In genomic region chrX:13028871-13029336, GRCh38 we compare ENCODE assay signal across 10 cellular contexts. TPM values are rescaled to one million over a fixed set of nuclear protein-coding genes. Genes with fewer than 3 reads are reported as not detected.
DNase-seq lines count a peak whose midpoint lies in the region; ATAC-seq and TF ChIP-seq lines count a peak whose summit lies in the region.
"Had no signal": no experiment of that assay in that cellular context is flagged by ENCODE, and none has a peak within 500 bp of the region (broad histone marks: within the 10 kb centered on the region; RNA-seq: fewer than 3 reads in every experiment).

No MANE protein-coding gene starts in this region.

- ATAC-seq in heart left ventricle (no peak), left lobe of liver (peak; percentile 72), upper lobe of right lung (peak; percentile 57), HG03457 (IDR thresholded peaks at IDR 0.05; ENCODE audit: unreplicated experiment) (no peak), HG03442 (IDR thresholded peaks at IDR 0.05; ENCODE audit: unreplicated experiment) (no peak)

- H3K4me1 ChIP-seq in heart left ventricle (peaks cover 0 to 32% (median 14%) of the 10 kb centered on the region in 12 donors), upper lobe of right lung (peaks cover 14% of the 10 kb centered on the region)

- H3K9me3 ChIP-seq in heart left ventricle: no peaks in the 10 kb centered on the region
- no peaks in the 10 kb centered on the region for H3K9me3 ChIP-seq in upper lobe of right lung

- H3K36me3 ChIP-seq in heart left ventricle (no peaks in the 10 kb centered on the region), upper lobe of right lung (no peaks in the 10 kb centered on the region)

- H3K27me3 Mint-ChIP-seq in activated naive CD8-positive, alpha-beta T cell treated with anti-CD3 and anti-CD28 coated beads for 36 hours: no peaks in the 10 kb centered on the region

- peaks cover 58% of the 10 kb centered on the region for H3K4me1 Mint-ChIP-seq in activated naive CD8-positive, alpha-beta T cell treated with anti-CD3 and anti-CD28 coated beads for 36 hours

- H3K27me3 ChIP-seq in heart left ventricle (peaks cover 0 to 16% (median 0%) of the 10 kb centered on the region in 9 donors), upper lobe of right lung (no peaks in the 10 kb centered on the region)

- peaks cover 4% of the 10 kb centered on the region for H3K9me3 Mint-ChIP-seq in activated naive CD8-positive, alpha-beta T cell treated with anti-CD3 and anti-CD28 coated beads for 36 hours

- DNase-seq in heart left ventricle (no peak), cardiac septum (ENCODE audit: low spot score) (no peak), left lobe of liver (ENCODE audit: low spot score) (no peak), upper lobe of right lung (no peak), UCSD-AML1 (lab: John Stamatoyannopoulos, UW; ENCODE audit: unreplicated experiment) (no peak)
- DNase-seq in activated naive CD8-positive, alpha-beta T cell treated with anti-CD3 and anti-CD28 coated beads for 36 hours: no peak
- DNase-seq: stimulated activated CD4-positive, alpha-beta T cell treated with anti-CD3 and anti-CD28 coated beads, Interleukin-2, amount 100 ng/mL, for 24 hours had no signal

- peak overlapping the region; percentile 42 for H3K4me3 Mint-ChIP-seq in activated naive CD8-positive, alpha-beta T cell treated with anti-CD3 and anti-CD28 coated beads for 36 hours

- intact Hi-C loops in heart left ventricle (cut with DNase I): loop anchor here in 2 of 10 donors (2.0 to 5.0 kb wide), 2 partner anchors 38 to 47 kb away; no protein-coding TSS in a partner anchor
- intact Hi-C loops in cardiac septum (cut with DNase I): loop anchor here (5.0 kb wide), 1 partner anchor 47 kb away; no protein-coding TSS in a partner anchor
- intact Hi-C loops in upper lobe of right lung (cut with DNase I): no loop called here

- peak overlapping the region; percentile 16 to 84 (median 70) for H3K27ac ChIP-seq in heart left ventricle
- peak overlapping the region; percentile 63 for H3K27ac ChIP-seq in upper lobe of right lung

- TF ChIP-seq CTCF in heart left ventricle (IDR thresholded peaks at IDR 0.05): no peak
- no peak for TF ChIP-seq CTCF in upper lobe of right lung (IDR thresholded peaks at IDR 0.05)

- H3K27ac Mint-ChIP-seq in activated naive CD8-positive, alpha-beta T cell treated with anti-CD3 and anti-CD28 coated beads for 36 hours: peak overlapping the region; percentile 82

- H3K36me3 Mint-ChIP-seq in activated naive CD8-positive, alpha-beta T cell treated with anti-CD3 and anti-CD28 coated beads for 36 hours: peaks cover 7% of the 10 kb centered on the region

- H3K4me3 ChIP-seq in heart left ventricle (peak overlapping the region in 1 of 12 donors; percentile 7), upper lobe of right lung (no peak overlapping the region)

- TF ChIP-seq POLR2A in heart left ventricle (IDR thresholded peaks at IDR 0.05): no peak

- 38 to 86% (median 47%) methylated on average over 1 of the region's 1 CpG for WGBS in heart left ventricle, 4 donors

RNA-seq across cellular contexts. Expression of gene FAM9C, which starts 15.5 kb away (rescaled TPM):
- total RNA-seq in heart left ventricle (1 to 10 TPM in 1 of 9 donors, under 1 TPM in 5, not detected in 3; 0.20 to 2.6 (median 0.34) TPM), cardiac septum (not detected), left lobe of liver (not detected), upper lobe of right lung (not detected)
- not detected for polyA plus RNA-seq in heart left ventricle
- total RNA-seq in activated naive CD8-positive, alpha-beta T cell treated with anti-CD3 and anti-CD28 coated beads for 36 hours: not detected
- polyA plus RNA-seq: esophagus had no signal

RNA-seq across cellular contexts. Expression of gene TMSB4X, which starts 54.0 kb away (rescaled TPM):
- total RNA-seq in heart left ventricle (1,000 to 10,000 TPM in 4 of 9 donors, 100 to 1,000 TPM in 5; 689 to 3,543 (median 935) TPM), cardiac septum (921 TPM), left lobe of liver (442 TPM), upper lobe of right lung (4,663 TPM)
- 1,000 to 10,000 TPM; 1,893 to 1,976 TPM for polyA plus RNA-seq in heart left ventricle
- total RNA-seq in activated naive CD8-positive, alpha-beta T cell treated with anti-CD3 and anti-CD28 coated beads for 36 hours: 1,000 to 10,000 TPM; 3,478 to 3,646 TPM

Comparison
In these comparisons a context has a peak if more than half of its experiments do, and no peak if none do; other contexts are left out.
1. ATAC-seq: peak in left lobe of liver (single experiment) and upper lobe of right lung (single experiment); none in heart left ventricle (0 of 4), HG03457 (single experiment) and HG03442 (single experiment).